In genomic region chr2:54655051-54655809, GRCh38 we compare ENCODE assay signal across 30 cellular contexts.
"Had no signal": no experiment of that assay in that cellular context is flagged by ENCODE, and none has a peak within 500 bp of the region (broad histone marks: within the 10 kb centered on the region; RNA-seq: fewer than 3 reads in every experiment).

No MANE protein-coding gene starts in this region.

- ATAC-seq: activated CD4-positive, CD25-positive, alpha-beta regulatory T cell treated with anti-CD3 and anti-CD28 coated beads, Interleukin-2, amount 50 U/mL, for 24 hours; activated T-cell treated with anti-CD3 and anti-CD28 coated beads, Interleukin-2, amount 50 U/mL, for 4 hours; foreskin keratinocyte; heart left ventricle; left colon; naive thymus-derived CD4-positive, alpha-beta T cell; stimulated activated naive B cell treated with anti-CD40 and anti-IgM and Interleukin-4, amounts not matched to agents 10 μg/mL and 1 μg/mL and 100 μg/mL, for 72 hours had no signal

- H3K4me1 ChIP-seq: breast epithelium, foreskin keratinocyte, prostate gland had no signal

- DNase-seq: activated CD4-positive, alpha-beta memory T cell treated with anti-CD3 and anti-CD28 coated beads, Interleukin-2, amount 10 ng/mL, durations not matched to agents 7 days and 5 days; activated CD4-positive, alpha-beta T cell treated with anti-CD3 and anti-CD28 coated beads, Interleukin-2, amount 10 ng/mL, durations not matched to agents 7 days and 5 days; activated CD8-positive, alpha-beta memory T cell treated with anti-CD3 and anti-CD28 coated beads, Interleukin-2, amount 50 U/mL, for 48 hours; activated naive CD4-positive, alpha-beta T cell; activated T-cell treated with anti-CD3 and anti-CD28 coated beads, Interleukin-2, amount 50 U/mL, for 4 hours; central memory CD4-positive, alpha-beta T cell; dermis blood vessel endothelial cell; effector CD8-positive, alpha-beta T cell; foreskin keratinocyte; heart left ventricle; hypothalamus; immature natural killer cell; kidney; left colon; mammary epithelial cell; midbrain; naive thymus-derived CD4-positive, alpha-beta T cell; ovary; retina; sigmoid colon; small intestine; stimulated activated CD4-positive, alpha-beta T cell treated with anti-CD3 and anti-CD28 coated beads, Interleukin-4, amount 100 ng/mL, for 24 hours; stimulated activated naive B cell treated with anti-CD40 and anti-IgM and Interleukin-4, amounts not matched to agents 10 μg/mL and 1 μg/mL and 100 μg/mL, for 72 hours; T-helper 9 cell; WERI-Rb-1 had no signal

- H3K27me3 ChIP-seq: breast epithelium, foreskin keratinocyte, heart left ventricle, ovary, sigmoid colon, tibial nerve had no signal

- H3K4me3 ChIP-seq: breast epithelium, heart left ventricle, ovary, prostate gland, sigmoid colon, tibial nerve had no signal

- H3K27ac ChIP-seq: breast epithelium, foreskin keratinocyte, ovary, prostate gland, sigmoid colon, tibial nerve, WERI-Rb-1 had no signal

- H3K36me3 ChIP-seq: ovary had no signal

- H3K9me3 ChIP-seq: breast epithelium, heart left ventricle, ovary, prostate gland, sigmoid colon, tibial nerve had no signal

- FAIRE-seq: endothelial cell of umbilical vein, kidney, small intestine had no signal
